ENCODE assay signal across 18 cellular contexts in genomic region chr6:70388814-70389213, GRCh38. TPM values are rescaled to one million over a fixed set of nuclear protein-coding genes. Genes with fewer than 3 reads are reported as not detected.
DNase-seq lines count a peak whose midpoint lies in the region; ATAC-seq and TF ChIP-seq lines count a peak whose summit lies in the region.
"Had no signal": no experiment of that assay in that cellular context is flagged by ENCODE, and none has a peak within 500 bp of the region (broad histone marks: within the 10 kb centered on the region; RNA-seq: fewer than 3 reads in every experiment).

No MANE protein-coding gene starts in this region.

- H3K27me3 Mint-ChIP-seq in type B pancreatic cell = peaks cover 10% of the 10 kb centered on the region

- DNase-seq in substantia nigra (lab: John Stamatoyannopoulos, UW) (no peak), NCI-H748 (lab: John Stamatoyannopoulos, UW; ENCODE audit: unreplicated experiment) (no peak), type B pancreatic cell (ENCODE audit: extremely low spot score, unreplicated experiment) (no peak)
- DNase-seq: Caco-2; CD4-positive, CD25-positive, alpha-beta regulatory T cell; CD8-positive, alpha-beta T cell; DMS153; DND-41; H9 had no signal

- no peaks in the 10 kb centered on the region for H3K36me3 Mint-ChIP-seq in type B pancreatic cell
- H3K36me3 Mint-ChIP-seq: CD4-positive, CD25-positive, alpha-beta regulatory T cell; CD8-positive, alpha-beta T cell had no signal

- no peak overlapping the region for H3K27ac Mint-ChIP-seq in type B pancreatic cell
- H3K27ac Mint-ChIP-seq: B cell; CD4-positive, CD25-positive, alpha-beta regulatory T cell; CD8-positive, alpha-beta T cell; GM23338; H9 had no signal

- H3K27ac ChIP-seq in VCaP (peak overlapping the region; percentile 51), substantia nigra (ENCODE audit: low read depth, low read length, poor library complexity, severe bottlenecking) (no peak overlapping the region)
- H3K27ac ChIP-seq: 22Rv1, BLaER1, C4-2B had no signal

- no peaks in the 10 kb centered on the region for H3K4me1 Mint-ChIP-seq in type B pancreatic cell (ENCODE audit: unreplicated experiment)
- H3K4me1 Mint-ChIP-seq: B cell; CD4-positive, CD25-positive, alpha-beta regulatory T cell; GM23338 had no signal

- TF ChIP-seq CTCF in VCaP (conservative IDR thresholded peaks at IDR 0.05) (no peak), type B pancreatic cell (conservative IDR thresholded peaks at IDR 0.05) (no peak)

- no peak overlapping the region for H3K4me3 Mint-ChIP-seq in type B pancreatic cell
- H3K4me3 Mint-ChIP-seq: B cell; CD4-positive, CD25-positive, alpha-beta regulatory T cell; CD8-positive, alpha-beta T cell; GM23338; H9 had no signal

- ATAC-seq in GM18498 (IDR thresholded peaks at IDR 0.05; ENCODE audit: unreplicated experiment) = peak; percentile 21
- ATAC-seq in HG02885 (IDR thresholded peaks at IDR 0.05; ENCODE audit: poor library complexity, unreplicated experiment) = peak; percentile 53
- ATAC-seq: CD8-positive, alpha-beta T cell; GM23338; HCT116 had no signal

- H3K9me3 Mint-ChIP-seq in type B pancreatic cell = no peaks in the 10 kb centered on the region
- H3K9me3 Mint-ChIP-seq: CD8-positive, alpha-beta T cell; GM23338; H9 had no signal

RNA-seq across cellular contexts. Expression of gene FAM135A, which starts 24.5 kb away (rescaled TPM):
- total RNA-seq in type B pancreatic cell (ENCODE audit: low replicate concordance) = 26.5 and 33.4 TPM in 2 replicates
